In genomic region chr10:101216207-101216607, GRCh38 we compare ENCODE assay signal across 13 cellular contexts. TPM values are rescaled to one million over a fixed set of nuclear protein-coding genes. Genes with fewer than 3 reads are reported as not detected.
A peak's percentile ranks its signal among the peaks of the same experiment; 100 is the strongest.
DNase-seq lines count a peak whose midpoint lies in the region; ATAC-seq and TF ChIP-seq lines count a peak whose summit lies in the region.
"Had no signal": no experiment of that assay in that cellular context is flagged by ENCODE, and none has a peak within 500 bp of the region (broad histone marks: within the 10 kb centered on the region; RNA-seq: fewer than 3 reads in every experiment).

No MANE protein-coding gene starts in this region.

- no peak overlapping the region for H3K4me2 ChIP-seq in neuronal stem cell (ENCODE audit: insufficient read depth, low read length, poor library complexity, severe bottlenecking)

- peaks cover 52 to 91% (median 90%) of the 10 kb centered on the region in 3 experiments for H3K27me3 ChIP-seq in neuronal stem cell (ENCODE audit: control insufficient read depth in 3 of 3, insufficient read depth in 3 of 3, low read depth in 1 of 3, low read length in 3 of 3)

- POLR2A ChIA-PET in activated CD4-positive, alpha-beta T cell treated with anti-CD3 and anti-CD28 coated beads for 36 hours (lab: Charles Lee), result no interaction called here

- peak overlapping the region; percentile 59 for H3K4me3 Mint-ChIP-seq in activated CD4-positive, alpha-beta T cell treated with anti-CD3 and anti-CD28 coated beads for 36 hours
- no peak overlapping the region for H3K4me3 Mint-ChIP-seq in endothelial cell (ENCODE audit: unreplicated experiment)
- peak overlapping the region; percentile 70 for H3K4me3 Mint-ChIP-seq in stimulated activated naive B cell treated with anti-CD40 and anti-IgM and Interleukin-4, amounts not matched to agents 10 μg/mL and 1 μg/mL and 100 μg/mL, for 72 hours

- H3K4me3 ChIP-seq in neuronal stem cell (ENCODE audit: low read length in 2 of 2), result no peak overlapping the region
- H3K4me3 ChIP-seq: left lung, uterus had no signal

- H4K8ac ChIP-seq in neuronal stem cell (ENCODE audit: low read depth, low read length), result no peak overlapping the region

- WGBS in neuronal stem cell (ENCODE audit: extremely low coverage in 2 of 2, insufficient read length in 2 of 2, insufficient replicate concordance in 1 of 2), 2 donors, result no CpG with 5 or more reads among the region's 26 CpGs

- H2AFZ ChIP-seq in neuronal stem cell (ENCODE audit: low read length), result no peak overlapping the region

- CTCF ChIA-PET in activated CD4-positive, alpha-beta T cell treated with anti-CD3 and anti-CD28 coated beads for 36 hours (lab: Charles Lee), result interaction anchor here (1.3 to 5.0 kb wide), 8 partner anchors 8 to 224 kb away, joined by 3 to 69 read pairs (median 19); no protein-coding TSS in a partner anchor

- H3K9me3 Mint-ChIP-seq in activated CD4-positive, alpha-beta T cell treated with anti-CD3 and anti-CD28 coated beads for 36 hours (ENCODE audit: low read depth), result no peaks in the 10 kb centered on the region
- no peaks in the 10 kb centered on the region for H3K9me3 Mint-ChIP-seq in endothelial cell (ENCODE audit: unreplicated experiment)
- H3K9me3 Mint-ChIP-seq in stimulated activated naive B cell treated with anti-CD40 and anti-IgM and Interleukin-4, amounts not matched to agents 10 μg/mL and 1 μg/mL and 100 μg/mL, for 72 hours, result no peaks in the 10 kb centered on the region

- no peak overlapping the region for H3K4ac ChIP-seq in neuronal stem cell (ENCODE audit: low read length)

- H3K4me1 ChIP-seq in neuronal stem cell (ENCODE audit: control insufficient read depth in 2 of 2, insufficient read depth in 1 of 2, low read depth in 1 of 2, low read length in 2 of 2), result peaks cover 6 to 8% of the 10 kb centered on the region in 2 donors

- no peaks in the 10 kb centered on the region for H3K36me3 Mint-ChIP-seq in activated CD4-positive, alpha-beta T cell treated with anti-CD3 and anti-CD28 coated beads for 36 hours (ENCODE audit: low read depth)
- no peaks in the 10 kb centered on the region for H3K36me3 Mint-ChIP-seq in endothelial cell (ENCODE audit: low read depth, unreplicated experiment)
- H3K36me3 Mint-ChIP-seq in stimulated activated naive B cell treated with anti-CD40 and anti-IgM and Interleukin-4, amounts not matched to agents 10 μg/mL and 1 μg/mL and 100 μg/mL, for 72 hours, result peaks cover 0 to 1% of the 10 kb centered on the region in 2 donors

- H2BK12ac ChIP-seq in neuronal stem cell (ENCODE audit: low read length), result no peak overlapping the region

- no peak overlapping the region for H2AK5ac ChIP-seq in neuronal stem cell (ENCODE audit: low read depth, low read length)

- no peak overlapping the region for H2BK15ac ChIP-seq in neuronal stem cell (ENCODE audit: low read length)

- no peak overlapping the region for H4K91ac ChIP-seq in neuronal stem cell (ENCODE audit: low read depth, low read length, poor library complexity)

- H3K79me1 ChIP-seq in neuronal stem cell (ENCODE audit: low read depth, low read length), result no peaks in the 10 kb centered on the region

- intact Hi-C loops in activated CD4-positive, alpha-beta T cell treated with anti-CD3 and anti-CD28 coated beads for 36 hours (cut with DNase I, micrococcal nuclease), result loop anchor here in 1 of 2 experiments (2.0 kb wide), 1 partner anchor 81 kb away; no protein-coding TSS in a partner anchor

- no peak overlapping the region for H3K18ac ChIP-seq in neuronal stem cell (ENCODE audit: low read length)

- H3K27ac Mint-ChIP-seq in activated CD4-positive, alpha-beta T cell treated with anti-CD3 and anti-CD28 coated beads for 36 hours, result no peak overlapping the region
- H3K27ac Mint-ChIP-seq in endothelial cell (ENCODE audit: unreplicated experiment), result peak overlapping the region; percentile 13
- peak overlapping the region; percentile 94 for H3K27ac Mint-ChIP-seq in stimulated activated naive B cell treated with anti-CD40 and anti-IgM and Interleukin-4, amounts not matched to agents 10 μg/mL and 1 μg/mL and 100 μg/mL, for 72 hours

- H3K36me3 ChIP-seq in neuronal stem cell (replicated peaks in 1 of 2; ENCODE audit: control insufficient read depth in 2 of 2, insufficient read depth in 2 of 2, low read length in 2 of 2), result no peaks in the 10 kb centered on the region
- H3K36me3 ChIP-seq: brain microvascular endothelial cell, left lung, uterus had no signal

- no peak overlapping the region for H3K14ac ChIP-seq in neuronal stem cell (ENCODE audit: low read length)

- peaks cover 28% of the 10 kb centered on the region for H3K4me1 Mint-ChIP-seq in activated CD4-positive, alpha-beta T cell treated with anti-CD3 and anti-CD28 coated beads for 36 hours
- peaks cover 14% of the 10 kb centered on the region for H3K4me1 Mint-ChIP-seq in endothelial cell (ENCODE audit: unreplicated experiment)
- H3K4me1 Mint-ChIP-seq in stimulated activated naive B cell treated with anti-CD40 and anti-IgM and Interleukin-4, amounts not matched to agents 10 μg/mL and 1 μg/mL and 100 μg/mL, for 72 hours, result peaks cover 28 to 51% of the 10 kb centered on the region in 2 donors

- H3K27me3 Mint-ChIP-seq in activated CD4-positive, alpha-beta T cell treated with anti-CD3 and anti-CD28 coated beads for 36 hours, result peaks cover 76% of the 10 kb centered on the region
- peaks cover 33% of the 10 kb centered on the region for H3K27me3 Mint-ChIP-seq in endothelial cell (ENCODE audit: unreplicated experiment)
- peaks cover 78 to 94% of the 10 kb centered on the region in 2 donors for H3K27me3 Mint-ChIP-seq in stimulated activated naive B cell treated with anti-CD40 and anti-IgM and Interleukin-4, amounts not matched to agents 10 μg/mL and 1 μg/mL and 100 μg/mL, for 72 hours

- DNase-seq in activated CD4-positive, alpha-beta T cell treated with anti-CD3 and anti-CD28 coated beads for 36 hours, result no peak
- DNase-seq in activated CD4-positive, alpha-beta T cell treated with anti-CD3 and anti-CD28 coated beads for 4 hours, result no peak
- DNase-seq in RPMI8226, result peak; percentile 22
- DNase-seq in endothelial cell (ENCODE audit: low spot score), result no peak
- DNase-seq in stimulated activated naive B cell treated with anti-CD40 and anti-IgM and Interleukin-4, amounts not matched to agents 10 μg/mL and 1 μg/mL and 100 μg/mL, for 72 hours, result no peak
- DNase-seq in NCI-H446 (lab: John Stamatoyannopoulos, UW), result no peak
- no peak for DNase-seq in neuronal stem cell (ENCODE audit: low spot score)
- DNase-seq in SW480 (ENCODE audit: low spot score), result no peak
- DNase-seq: brain microvascular endothelial cell; effector CD8-positive, alpha-beta T cell; left lung; nucleus accumbens; uterus had no signal

- no peak overlapping the region for H3K23ac ChIP-seq in neuronal stem cell (ENCODE audit: low read depth, low read length, poor library complexity)

- no peak overlapping the region for H2BK5ac ChIP-seq in neuronal stem cell (ENCODE audit: low read length)

- ATAC-seq in activated CD4-positive, alpha-beta T cell treated with anti-CD3 and anti-CD28 coated beads for 36 hours, result no peak
- no peak for ATAC-seq in stimulated activated naive B cell treated with anti-CD40 and anti-IgM and Interleukin-4, amounts not matched to agents 10 μg/mL and 1 μg/mL and 100 μg/mL, for 72 hours (replicated peaks)
- ATAC-seq: left lung had no signal

- no peak for TF ChIP-seq CTCF in endothelial cell (IDR thresholded peaks at IDR 0.05; ENCODE audit: unreplicated experiment)

- H2BK120ac ChIP-seq in neuronal stem cell (ENCODE audit: low read depth, low read length), result no peak overlapping the region

- H3K9me3 ChIP-seq in neuronal stem cell (replicated peaks in 1 of 2; ENCODE audit: control insufficient read depth in 2 of 2, insufficient read depth in 1 of 2, low read depth in 1 of 2, low read length in 2 of 2), result peaks cover 2 to 3% of the 10 kb centered on the region in 2 donors
- H3K9me3 ChIP-seq: left lung, uterus had no signal

- H3K9ac ChIP-seq in neuronal stem cell (ENCODE audit: low read depth, low read length, poor library complexity), result no peak overlapping the region

- no peak overlapping the region for H3K27ac ChIP-seq in neuronal stem cell (replicated peaks; ENCODE audit: low read length)
- H3K27ac ChIP-seq: brain microvascular endothelial cell, left lung, uterus had no signal

RNA-seq across cellular contexts. Expression of gene LBX1, which starts 13.1 kb away (rescaled TPM):
- total RNA-seq in activated CD4-positive, alpha-beta T cell treated with anti-CD3 and anti-CD28 coated beads for 36 hours, result not detected
- total RNA-seq in endothelial cell (ENCODE audit: unreplicated experiment), result not detected
- not detected for polyA plus RNA-seq in neuronal stem cell (2013, experiment 1 of 2)
- not detected for polyA plus RNA-seq in neuronal stem cell (2013, experiment 2 of 2)
- total RNA-seq: uterus had no signal
